15 cellular contexts compared by ENCODE assay signal in genomic region chr9:106799146-106799545, GRCh38.
A peak's percentile ranks its signal among the peaks of the same experiment; 100 is the strongest.
DNase-seq lines count a peak whose midpoint lies in the region; ATAC-seq, FAIRE-seq and TF ChIP-seq lines count a peak whose summit lies in the region.
"Had no signal": no experiment of that assay in that cellular context is flagged by ENCODE, and none has a peak within 500 bp of the region (broad histone marks: within the 10 kb centered on the region; RNA-seq: fewer than 3 reads in every experiment).

No MANE protein-coding gene starts in this region.

- no peak overlapping the region for H3K27ac ChIP-seq in HepG2 (ENCODE audit: extremely low read length, insufficient read depth, low read length)
- H3K27ac ChIP-seq in right lobe of liver, result no peak overlapping the region
- H3K27ac ChIP-seq in keratinocyte (ENCODE audit: control insufficient read depth, insufficient read depth, low read length), result no peak overlapping the region
- H3K27ac ChIP-seq: SK-N-MC had no signal

- 37% methylated on average over 4 of the region's 4 CpGs for WGBS in HepG2 (ENCODE audit: low lambda C conversion rate)
- 76% methylated on average over 4 of the region's 4 CpGs for WGBS in right lobe of liver (ENCODE audit: insufficient coverage, low coverage, low lambda C conversion rate, missing lambda C conversion rate)

- CTCF ChIA-PET in HepG2 (lab: Yijun Ruan, JAX; ENCODE audit: low intra/inter-chr PET ratio, low total read pairs) (no interaction called here), WTC11 (lab: Charles Lee) (no interaction called here)

- intact Hi-C loops in HepG2 (cut with micrococcal nuclease; ENCODE audit: unreplicated experiment) (no loop called here), right lobe of liver (cut with DNase I) (no loop called here)

- no peaks in the 10 kb centered on the region for H3K4me1 Mint-ChIP-seq in naive thymus-derived CD8-positive, alpha-beta T cell
- H3K4me1 Mint-ChIP-seq in WTC11, result peaks cover 6% of the 10 kb centered on the region; the same call in 1 of the 2 replicates
- H3K4me1 Mint-ChIP-seq: activated CD4-positive, alpha-beta T cell treated with anti-CD3 and anti-CD28 coated beads, Interleukin-2, amount 10 ng/mL, durations not matched to agents 24 days and 14 days had no signal

- no peak for TF ChIP-seq RAD21 in HepG2 (CRISPR knock-in tag; IDR thresholded peaks at IDR 0.05)

- no TSS peak for BruUV-seq in HepG2 (replicated peaks; lab: Mats Ljungman, UMichigan)

- no peak for FAIRE-seq in HepG2 (lab: Jason Lieb, UNC)
- FAIRE-seq in bronchial epithelial cell (lab: Jason Lieb, UNC), result no peak
- peak; percentile 55 for FAIRE-seq in keratinocyte (lab: Jason Lieb, UNC)
- no peak for FAIRE-seq in urothelium cell line (lab: Jason Lieb, UNC)

- H3K4me3 ChIP-seq in HepG2 (replicated peaks in 1 of 3; ENCODE audit: insufficient read depth in 1 of 3, low read depth in 2 of 3, low read length in 3 of 3) (no peak overlapping the region), right lobe of liver (no peak overlapping the region), bronchial epithelial cell (ENCODE audit: low read depth, low read length) (no peak overlapping the region), keratinocyte (ENCODE audit: control insufficient read depth in 2 of 3, extremely low read depth in 1 of 3, insufficient read depth in 2 of 3, low read depth in 1 of 3, low read length in 3 of 3) (no peak overlapping the region)
- H3K4me3 ChIP-seq: SK-N-MC had no signal

- H3K9ac ChIP-seq in HepG2 (ENCODE audit: insufficient read depth, low read depth, low read length) (no peak overlapping the region), keratinocyte (ENCODE audit: control insufficient read depth, extremely low read depth, insufficient read depth, low read length) (no peak overlapping the region)

- H3K4me2 ChIP-seq in HepG2 (ENCODE audit: low read depth, low read length), result no peak overlapping the region
- no peak overlapping the region for H3K4me2 ChIP-seq in keratinocyte (ENCODE audit: control insufficient read depth, extremely low read depth, insufficient read depth, low read depth, low read length)

- H3K9me3 Mint-ChIP-seq in naive thymus-derived CD8-positive, alpha-beta T cell, result peaks cover 0 to 22% (median 7%) of the 10 kb centered on the region in 9 donors
- peaks cover 8% of the 10 kb centered on the region for H3K9me3 Mint-ChIP-seq in WTC11
- H3K9me3 Mint-ChIP-seq: activated naive CD4-positive, alpha-beta T cell treated with anti-CD3 and anti-CD28 coated beads for 36 hours had no signal

- H2AFZ ChIP-seq in HepG2 (ENCODE audit: low read length) (no peak overlapping the region), keratinocyte (ENCODE audit: control insufficient read depth, low read length) (no peak overlapping the region)

- H3K27ac Mint-ChIP-seq in naive thymus-derived CD8-positive, alpha-beta T cell, result no peak overlapping the region
- H3K27ac Mint-ChIP-seq in WTC11, result no peak overlapping the region
- H3K27ac Mint-ChIP-seq: activated CD4-positive, alpha-beta T cell treated with anti-CD3 and anti-CD28 coated beads, Interleukin-2, amount 10 ng/mL, durations not matched to agents 24 days and 14 days; activated naive CD4-positive, alpha-beta T cell treated with anti-CD3 and anti-CD28 coated beads for 36 hours had no signal

- no peaks in the 10 kb centered on the region for H3K9me1 ChIP-seq in keratinocyte (ENCODE audit: control insufficient read depth, extremely low read depth, insufficient read depth, low read length)

- peaks cover 0 to 6% (median 0%) of the 10 kb centered on the region in 3 donors for H3K36me3 Mint-ChIP-seq in naive thymus-derived CD8-positive, alpha-beta T cell
- H3K36me3 Mint-ChIP-seq in WTC11, result no peaks in the 10 kb centered on the region

- POLR2A ChIA-PET in HepG2 (lab: Yijun Ruan, JAX) (no interaction called here), WTC11 (lab: Charles Lee) (no interaction called here)
- POLR2A ChIA-PET in naive thymus-derived CD8-positive, alpha-beta T cell (lab: Charles Lee), result no interaction called here

- TF ChIP-seq POLR2A in HepG2 (IDR thresholded peaks at IDR 0.05; ENCODE audit: insufficient read depth in 1 of 2, low read depth in 2 of 2, low read length in 2 of 2) (no peak), right lobe of liver (IDR thresholded peaks at IDR 0.05) (no peak)

- H3K4me3 Mint-ChIP-seq in naive thymus-derived CD8-positive, alpha-beta T cell, result no peak overlapping the region
- H3K4me3 Mint-ChIP-seq in WTC11, result no peak overlapping the region
- H3K4me3 Mint-ChIP-seq: activated CD4-positive, alpha-beta T cell treated with anti-CD3 and anti-CD28 coated beads, Interleukin-2, amount 10 ng/mL, durations not matched to agents 24 days and 14 days; activated naive CD4-positive, alpha-beta T cell treated with anti-CD3 and anti-CD28 coated beads for 36 hours had no signal

- H4K20me1 ChIP-seq in HepG2 (ENCODE audit: insufficient read depth, low read length), result no peaks in the 10 kb centered on the region
- H4K20me1 ChIP-seq in keratinocyte (ENCODE audit: control insufficient read depth, extremely low read depth, insufficient read depth, low read length), result no peaks in the 10 kb centered on the region

- peaks cover 0 to 3% (median 0%) of the 10 kb centered on the region in 5 donors for H3K27me3 Mint-ChIP-seq in naive thymus-derived CD8-positive, alpha-beta T cell
- no peaks in the 10 kb centered on the region for H3K27me3 Mint-ChIP-seq in WTC11 (ENCODE audit: low read depth)
- H3K27me3 Mint-ChIP-seq: activated CD4-positive, alpha-beta T cell treated with anti-CD3 and anti-CD28 coated beads, Interleukin-2, amount 10 ng/mL, durations not matched to agents 24 days and 14 days had no signal

- H3K9me3 ChIP-seq in HepG2 (ENCODE audit: low read length), result no peaks in the 10 kb centered on the region
- peaks cover 0 to 11% (median 0%) of the 10 kb centered on the region in 4 donors for H3K9me3 ChIP-seq in right lobe of liver
- H3K9me3 ChIP-seq in keratinocyte (ENCODE audit: control insufficient read depth, low read depth, low read length), result no peaks in the 10 kb centered on the region

- no peak for TF ChIP-seq CTCF in HepG2 (CRISPR knock-in tag; IDR thresholded peaks at IDR 0.05)
- TF ChIP-seq CTCF in right lobe of liver (IDR thresholded peaks at IDR 0.05), result no peak
- TF ChIP-seq CTCF in bronchial epithelial cell (IDR thresholded peaks at IDR 0.05; ENCODE audit: insufficient read depth, low read length, severe bottlenecking), result no peak
- TF ChIP-seq CTCF in keratinocyte (optimal IDR thresholded peaks at IDR 0.05 in 1 of 3, IDR thresholded peaks at IDR 0.05 in 1 of 3, conservative IDR thresholded peaks at IDR 0.05 in 1 of 3; ENCODE audit: extremely low read depth in 1 of 3, insufficient read depth in 2 of 3, low read length in 3 of 3), result no peak
- no peak for TF ChIP-seq CTCF in WTC11 (IDR thresholded peaks at IDR 0.05)

- in situ Hi-C loops in HepG2 (cut with HindIII; ENCODE audit: extremely low pct_ligation_motif_present, low pct_unique_long_range_greater_than_20kb), result no loop called here

- no peaks in the 10 kb centered on the region for H3K4me1 ChIP-seq in HepG2 (ENCODE audit: insufficient read depth, low read length)
- peaks cover 0 to 18% (median 2%) of the 10 kb centered on the region in 4 donors for H3K4me1 ChIP-seq in right lobe of liver
- peaks cover 6% of the 10 kb centered on the region for H3K4me1 ChIP-seq in keratinocyte (ENCODE audit: control insufficient read depth, extremely low read depth, insufficient read depth, low read length)

- H3K79me2 ChIP-seq in HepG2 (ENCODE audit: insufficient read depth, low read length), result no peaks in the 10 kb centered on the region
- H3K79me2 ChIP-seq in keratinocyte (ENCODE audit: control insufficient read depth, insufficient read depth, low read length), result no peaks in the 10 kb centered on the region

- ATAC-seq in HepG2 (no peak), right lobe of liver (no peak), WTC11 (no peak)
- no peak for ATAC-seq in naive thymus-derived CD8-positive, alpha-beta T cell

- no peaks in the 10 kb centered on the region for H3K36me3 ChIP-seq in HepG2 (replicated peaks in 1 of 2; ENCODE audit: control insufficient read depth in 1 of 2, insufficient read depth in 2 of 2, low read length in 2 of 2)
- no peaks in the 10 kb centered on the region for H3K36me3 ChIP-seq in right lobe of liver
- H3K36me3 ChIP-seq in bronchial epithelial cell (ENCODE audit: control insufficient read depth, insufficient read depth, low read length), result no peaks in the 10 kb centered on the region
- H3K36me3 ChIP-seq in keratinocyte (ENCODE audit: control insufficient read depth in 2 of 2, extremely low read depth in 1 of 2, insufficient read depth in 2 of 2, low read length in 2 of 2), result no peaks in the 10 kb centered on the region

- DNase-seq in HepG2 (ENCODE audit: low spot score), result peak; percentile 2
- no peak for DNase-seq in right lobe of liver
- DNase-seq in bronchial epithelial cell (ENCODE audit: low read depth), result peak; percentile 68
- no peak for DNase-seq in keratinocyte (ENCODE audit: low read depth, low spot score)
- peak; percentile 76 for DNase-seq in urothelium cell line (ENCODE audit: low spot score)
- DNase-seq in stimulated activated CD4-positive, alpha-beta T cell treated with anti-CD3 and anti-CD28 coated beads, Interleukin-12 subunit alpha, Interleukin-12 subunit beta, amount 100 ng/mL, for 4 hours, result no peak
- no peak for DNase-seq in naive thymus-derived CD8-positive, alpha-beta T cell
- no peak for DNase-seq in WTC11 (ENCODE audit: low spot score)
- DNase-seq: activated CD4-positive, alpha-beta T cell treated with anti-CD3 and anti-CD28 coated beads, Interleukin-2, amount 10 ng/mL, durations not matched to agents 24 days and 14 days; activated naive CD4-positive, alpha-beta T cell treated with anti-CD3 and anti-CD28 coated beads for 36 hours; AML-193; erythroblast; KBM-7; NCI-H2227 treated with DMSO at 0.1 percent for 48 hours had no signal

- TF ChIP-seq EP300 in HepG2 (IDR thresholded peaks at IDR 0.05; ENCODE audit: low read depth in 2 of 2, low read length in 2 of 2) (no peak), HepG2 (CRISPR knock-in tag; IDR thresholded peaks at IDR 0.05; ENCODE audit: borderline replicate concordance) (no peak)

- no peaks in the 10 kb centered on the region; a peak in 1 of 5 replicates for H3K27me3 ChIP-seq in HepG2 (ENCODE audit: control insufficient read depth in 1 of 2, insufficient read depth in 2 of 2, low read length in 2 of 2)
- no peaks in the 10 kb centered on the region for H3K27me3 ChIP-seq in right lobe of liver
- H3K27me3 ChIP-seq in bronchial epithelial cell (ENCODE audit: control insufficient read depth, insufficient read depth, low read length), result no peaks in the 10 kb centered on the region
- no peaks in the 10 kb centered on the region for H3K27me3 ChIP-seq in keratinocyte (ENCODE audit: control insufficient read depth, extremely low read depth, insufficient read depth, low read length)

- dilution Hi-C loops in keratinocyte (cut with MboI; ENCODE audit: extremely low pct_ligation_motif_present, low sequenced_read_pairs), result no loop called here

TF ChIP-seq in HepG2, 621 proteins besides CTCF, POLR2A, EP300 and RAD21 (continues in another document):
- TF ChIP-seq SRSF1 (optimal IDR thresholded peaks at IDR 0.05; ENCODE audit: low read depth, low read length), result no peak
- no peak for TF ChIP-seq YEATS4 (CRISPR knock-in tag; IDR thresholded peaks at IDR 0.05; ENCODE audit: borderline replicate concordance)

Comparison
In these comparisons a context has a peak if more than half of its experiments do, and no peak if none do; other contexts are left out.
1. DNase-seq: peak in HepG2 (single experiment), bronchial epithelial cell (single experiment) and urothelium cell line (single experiment); none in right lobe of liver (0 of 3), keratinocyte (single experiment), stimulated activated CD4-positive, alpha-beta T cell treated with anti-CD3 and anti-CD28 coated beads, Interleukin-12 subunit alpha, Interleukin-12 subunit beta, amount 100 ng/mL, for 4 hours (single experiment), naive thymus-derived CD8-positive, alpha-beta T cell (0 of 10) and WTC11 (single experiment).